In genomic region chr5:271828-272167, GRCh38 we compare ENCODE assay signal across 8 cellular contexts. TPM values are rescaled to one million over a fixed set of nuclear protein-coding genes. Genes with fewer than 3 reads are reported as not detected.
DNase-seq lines count a peak whose midpoint lies in the region; ATAC-seq and TF ChIP-seq lines count a peak whose summit lies in the region.
"Not testable (repeated sequence)": the region's sequence is repeated elsewhere in the genome, so short reads cannot be mapped to it uniquely, and the experiment has no call there.

No MANE protein-coding gene starts in this region.

- H3K4me2 ChIP-seq in H9 (ENCODE audit: insufficient read depth, insufficient read length, low read length), result not testable (repeated sequence)
- peak overlapping the region; percentile 22; the same call in 1 of the 2 replicates for H3K4me2 ChIP-seq in OCI-LY3 (ENCODE audit: low read length)

- whole genome bisulfite sequencing in H9 (ENCODE audit: extremely low coverage, insufficient read length, low lambda C conversion rate), result no CpG with 5 or more reads among the region's 41 CpGs
- no CpG with 5 or more reads among the region's 41 CpGs for WGBS in iPS DF 6.9 (ENCODE audit: insufficient coverage, insufficient read length)

- H3K27me3 ChIP-seq in BE2C; H9 (ENCODE audit: insufficient read depth, low read length); OCI-LY3 (ENCODE audit: low read depth, low read length); dorsolateral prefrontal cortex; iPS DF 6.9 (ENCODE audit: control insufficient read depth, insufficient read depth, low read length): not testable (repeated sequence)

- H3K27ac Mint-ChIP-seq in H9, result 0 out of 7 replicates have a peak overlapping the region, but pooled peaks of 1 of the 3 experiments have one; percentile 55
- peak overlapping the region; percentile 93 for H3K27ac Mint-ChIP-seq in activated T-helper 17 cell treated with anti-CD3 and anti-CD28 coated beads, Interleukin-2, amount 50 U/mL, for 72 hours
- peak overlapping the region; percentile 87 to 89 for H3K27ac Mint-ChIP-seq in natural killer cell
- peak overlapping the region; percentile 96 for H3K27ac Mint-ChIP-seq in stimulated activated naive CD8-positive, alpha-beta T cell treated with anti-CD3 and anti-CD28 coated beads, Interleukin-15, Interleukin-2, amounts not matched to agents 100 ng/mL and 50 ng/mL, for 24 hours

- H3K14ac ChIP-seq in H9 (ENCODE audit: insufficient read depth, low read length), result peak overlapping the region; percentile 51; the same call in 1 of the 2 replicates

- not testable (repeated sequence) for H4K91ac ChIP-seq in H9 (ENCODE audit: insufficient read length, low read depth, low read length)

- H3K56ac ChIP-seq in H9 (ENCODE audit: insufficient read length, low read depth, low read length), result not testable (repeated sequence)

- not testable (repeated sequence) for H3K23ac ChIP-seq in H9 (ENCODE audit: insufficient read length, low read depth, low read length)

- H3K9me3 Mint-ChIP-seq in H9; activated T-helper 17 cell treated with anti-CD3 and anti-CD28 coated beads, Interleukin-2, amount 50 U/mL, for 72 hours; natural killer cell; stimulated activated naive CD8-positive, alpha-beta T cell treated with anti-CD3 and anti-CD28 coated beads, Interleukin-15, Interleukin-2, amounts not matched to agents 100 ng/mL and 50 ng/mL, for 24 hours: not testable (repeated sequence)

- DNase-seq in BE2C; H9; dorsolateral prefrontal cortex; iPS DF 6.9 (ENCODE audit: low read depth, low spot score); natural killer cell: not testable (repeated sequence)

- not testable (repeated sequence) for H3K27me3 Mint-ChIP-seq in H9 (ENCODE audit: low read depth); activated T-helper 17 cell treated with anti-CD3 and anti-CD28 coated beads, Interleukin-2, amount 50 U/mL, for 72 hours; natural killer cell (ENCODE audit: low read depth in 2 of 2); stimulated activated naive CD8-positive, alpha-beta T cell treated with anti-CD3 and anti-CD28 coated beads, Interleukin-15, Interleukin-2, amounts not matched to agents 100 ng/mL and 50 ng/mL, for 24 hours

- not testable (repeated sequence) for H4K20me1 ChIP-seq in H9 (ENCODE audit: control insufficient read depth, insufficient read depth, insufficient read length); OCI-LY3 (ENCODE audit: insufficient read depth, low read length)

- not testable (repeated sequence) for H3T11ph ChIP-seq in H9 (ENCODE audit: low read length)

- H2BK5ac ChIP-seq in H9 (ENCODE audit: insufficient read length, low read length), result not testable (repeated sequence)

- H2BK120ac ChIP-seq in H9 (ENCODE audit: low read depth, low read length, poor library complexity, severe bottlenecking), result not testable (repeated sequence)

- not testable (repeated sequence) for H2AK5ac ChIP-seq in H9 (ENCODE audit: insufficient read length, low read length)

- not testable (repeated sequence) for ATAC-seq in activated T-helper 17 cell treated with anti-CD3 and anti-CD28 coated beads, Interleukin-2, amount 50 U/mL, for 72 hours (replicated peaks)
- ATAC-seq in natural killer cell, result peak in 1 of 3 donors; percentile 9

- not testable (repeated sequence) for H3K79me1 ChIP-seq in H9 (ENCODE audit: insufficient read depth, low read depth, low read length, poor library complexity, severe bottlenecking)

- peak overlapping the region; percentile 81 for H3K4me3 ChIP-seq in BE2C (ENCODE audit: low read depth, low read length)
- peak overlapping the region; percentile 87 for H3K4me3 ChIP-seq in OCI-LY3 (ENCODE audit: low read length)
- H3K4me3 ChIP-seq in dorsolateral prefrontal cortex, result peak overlapping the region; percentile 47 to 100 (median 95)
- peak overlapping the region; percentile 99 for H3K4me3 ChIP-seq in iPS DF 6.9 (ENCODE audit: low read length)

- H3K9ac ChIP-seq in H9 (ENCODE audit: extremely low read depth, insufficient read length, low read length), result not testable (repeated sequence)
- peak overlapping the region; percentile 71 for H3K9ac ChIP-seq in OCI-LY3 (ENCODE audit: low read length)

- not testable (repeated sequence) for H3K9me3 ChIP-seq in BE2C; H9 (ENCODE audit: control insufficient read depth, low read depth, low read length); OCI-LY3 (ENCODE audit: insufficient read depth, low read length); iPS DF 6.9 (ENCODE audit: control insufficient read depth, insufficient read depth, low read length)

- peaks cover 11 to 20% of the 10 kb centered on the region in 2 experiments for H3K4me1 Mint-ChIP-seq in H9
- not testable (repeated sequence) for H3K4me1 Mint-ChIP-seq in activated T-helper 17 cell treated with anti-CD3 and anti-CD28 coated beads, Interleukin-2, amount 50 U/mL, for 72 hours
- peaks cover 32 to 48% of the 10 kb centered on the region in 2 donors for H3K4me1 Mint-ChIP-seq in natural killer cell
- H3K4me1 Mint-ChIP-seq in stimulated activated naive CD8-positive, alpha-beta T cell treated with anti-CD3 and anti-CD28 coated beads, Interleukin-15, Interleukin-2, amounts not matched to agents 100 ng/mL and 50 ng/mL, for 24 hours (ENCODE audit: low read depth), result peaks cover 39% of the 10 kb centered on the region

- not testable (repeated sequence) for H3K36me3 ChIP-seq in BE2C; OCI-LY3 (replicated peaks; ENCODE audit: low read depth, low read length); iPS DF 6.9 (ENCODE audit: control insufficient read depth, insufficient read depth, low read length)

- not testable (repeated sequence) for H3K4me1 ChIP-seq in BE2C; H9 (ENCODE audit: insufficient read depth, low read length); OCI-LY3 (ENCODE audit: low read length); iPS DF 6.9 (ENCODE audit: control insufficient read depth, insufficient read depth, low read length)

- not testable (repeated sequence) for H3K18ac ChIP-seq in H9 (ENCODE audit: insufficient read length, low read depth, low read length)

- intact Hi-C loops in dorsolateral prefrontal cortex (cut with DNase I), result loop anchor here in 1 of 2 donors (5.0 kb wide), 1 partner anchor 54 kb away; the partner anchor contains the start of genes CCDC127 and SDHA
- intact Hi-C loops in natural killer cell (cut with micrococcal nuclease), result loop anchor here (2.0 kb wide), 1 partner anchor 53 kb away; the partner anchor contains the start of genes CCDC127 and SDHA

- H3K79me2 ChIP-seq in H9 (ENCODE audit: insufficient read depth, low read length), result not testable (repeated sequence)
- H3K79me2 ChIP-seq in OCI-LY3 (ENCODE audit: low read length), result peaks cover 39% of the 10 kb centered on the region

- not testable (repeated sequence) for H2BK12ac ChIP-seq in H9 (ENCODE audit: insufficient read length, low read depth, low read length)

- H3K27ac ChIP-seq in H9 (ENCODE audit: insufficient read length, low read depth, low read length); OCI-LY3 (ENCODE audit: low read length); iPS DF 6.9 (ENCODE audit: low read length): not testable (repeated sequence)
- peak overlapping the region in 43 of 59 donors; percentile 19 to 92 (median 80) for H3K27ac ChIP-seq in dorsolateral prefrontal cortex

- not testable (repeated sequence) for H4K8ac ChIP-seq in H9 (replicated peaks; ENCODE audit: insufficient read length, low read depth, low read length)

- H4K5ac ChIP-seq in H9 (ENCODE audit: insufficient read length, low read depth, low read length), result not testable (repeated sequence)

- not testable (repeated sequence) for H3K4ac ChIP-seq in H9 (ENCODE audit: low read depth, low read length)

- peaks cover 12 to 38% (median 35%) of the 10 kb centered on the region in 3 experiments for H3K36me3 Mint-ChIP-seq in H9 (ENCODE audit: insufficient read depth in 1 of 3, low read depth in 3 of 3)
- H3K36me3 Mint-ChIP-seq in activated T-helper 17 cell treated with anti-CD3 and anti-CD28 coated beads, Interleukin-2, amount 50 U/mL, for 72 hours (ENCODE audit: low read depth), result peaks cover 53% of the 10 kb centered on the region
- not testable (repeated sequence) for H3K36me3 Mint-ChIP-seq in natural killer cell
- H3K36me3 Mint-ChIP-seq in stimulated activated naive CD8-positive, alpha-beta T cell treated with anti-CD3 and anti-CD28 coated beads, Interleukin-15, Interleukin-2, amounts not matched to agents 100 ng/mL and 50 ng/mL, for 24 hours (ENCODE audit: low read depth), result peaks cover 30% of the 10 kb centered on the region

- H2AFZ ChIP-seq in H9 (ENCODE audit: low read length); OCI-LY3 (ENCODE audit: low read depth, low read length): not testable (repeated sequence)

- TF ChIP-seq CTCF in BE2C (IDR thresholded peaks at IDR 0.05; ENCODE audit: low read depth, low read length); H9 (conservative IDR thresholded peaks at IDR 0.05); OCI-LY3 (IDR thresholded peaks at IDR 0.05; ENCODE audit: low read depth, low read length); dorsolateral prefrontal cortex (IDR thresholded peaks at IDR 0.05 in 54 of 56, conservative IDR thresholded peaks at IDR 0.05 in 2 of 56; ENCODE audit: low read depth in 1 of 56, partially characterized antibody in 56 of 56); natural killer cell (IDR thresholded peaks at IDR 0.05): not testable (repeated sequence)

- H2BK20ac ChIP-seq in H9 (ENCODE audit: low read depth, low read length, poor library complexity, severe bottlenecking), result not testable (repeated sequence)

- H3K4me3 Mint-ChIP-seq in H9 (peak overlapping the region; percentile 82 to 93), natural killer cell (peak overlapping the region; percentile 93)
- H3K4me3 Mint-ChIP-seq in activated T-helper 17 cell treated with anti-CD3 and anti-CD28 coated beads, Interleukin-2, amount 50 U/mL, for 72 hours, result peak overlapping the region; percentile 81
- H3K4me3 Mint-ChIP-seq in stimulated activated naive CD8-positive, alpha-beta T cell treated with anti-CD3 and anti-CD28 coated beads, Interleukin-15, Interleukin-2, amounts not matched to agents 100 ng/mL and 50 ng/mL, for 24 hours, result peak overlapping the region; percentile 90

- not testable (repeated sequence) for H3K23me2 ChIP-seq in H9 (ENCODE audit: insufficient read length, low read depth, low read length, poor library complexity, severe bottlenecking)

- H2BK15ac ChIP-seq in H9 (ENCODE audit: low read depth, low read length), result not testable (repeated sequence)

RNA-seq across cellular contexts. Expression of gene PDCD6, which starts 0.4 kb away (rescaled TPM):
- 303 TPM for polyA plus RNA-seq in BE2C (2012; ENCODE audit: insufficient read depth, insufficient read length, low read depth)
- 84.9 and 91.5 TPM in 2 replicates for total RNA-seq in H9 (2021)
- 10 to 100 TPM; 64.5 to 83.0 TPM for total RNA-seq in activated T-helper 17 cell treated with anti-CD3 and anti-CD28 coated beads, Interleukin-2, amount 50 U/mL, for 72 hours
- total RNA-seq in dorsolateral prefrontal cortex, result 10 to 100 TPM; 62.0 to 99.6 (median 81.7) TPM
- 10 to 100 TPM; 49.6 to 65.6 (median 57.7) TPM for total RNA-seq in natural killer cell

RNA-seq across cellular contexts. Expression of gene AHRR, which starts 49.7 kb away (rescaled TPM):
- 0.93 TPM for polyA plus RNA-seq in BE2C (2012; ENCODE audit: insufficient read depth, insufficient read length, low read depth)
- total RNA-seq in H9 (2021) (1.7 and 2.2 TPM in 2 replicates), dorsolateral prefrontal cortex (10 to 100 TPM in 2 of 120 experiments, 1 to 10 TPM in 117, under 1 TPM in 1; 0.75 to 14.2 (median 4.1) TPM), natural killer cell (1 to 10 TPM in 2 of 3 donors, under 1 TPM in 1; 0.88 to 1.4 (median 1.2) TPM)
- total RNA-seq in activated T-helper 17 cell treated with anti-CD3 and anti-CD28 coated beads, Interleukin-2, amount 50 U/mL, for 72 hours, result 10 to 100 TPM; 49.5 to 78.1 TPM

RNA-seq across cellular contexts. Expression of gene SDHA, which starts 53.7 kb away (rescaled TPM):
- 143 TPM for polyA plus RNA-seq in BE2C (2012; ENCODE audit: insufficient read depth, insufficient read length, low read depth)
- total RNA-seq in H9 (2021), result 78.7 and 84.8 TPM in 2 replicates
- total RNA-seq in activated T-helper 17 cell treated with anti-CD3 and anti-CD28 coated beads, Interleukin-2, amount 50 U/mL, for 72 hours, result 100 to 1,000 TPM; 132 to 177 TPM
- total RNA-seq in dorsolateral prefrontal cortex, result 100 to 1,000 TPM; 112 to 251 (median 177) TPM
- 100 to 1,000 TPM; 173 to 183 (median 173) TPM for total RNA-seq in natural killer cell

RNA-seq across cellular contexts. Expression of gene CCDC127, which starts 53.8 kb away (rescaled TPM):
- polyA plus RNA-seq in BE2C (2012; ENCODE audit: insufficient read depth, insufficient read length, low read depth), result 9.0 TPM
- total RNA-seq in H9 (2021) (9.0 and 9.4 TPM in 2 replicates), dorsolateral prefrontal cortex (10 to 100 TPM in 91 of 120 experiments, 1 to 10 TPM in 29; 6.3 to 19.1 (median 11.6) TPM), natural killer cell (1 to 10 TPM; 4.4 to 6.2 (median 5.4) TPM)
- 10 to 100 TPM in 1 of 2 donors, 1 to 10 TPM in 1; 6.4 to 10.5 TPM for total RNA-seq in activated T-helper 17 cell treated with anti-CD3 and anti-CD28 coated beads, Interleukin-2, amount 50 U/mL, for 72 hours
